ENCODE assay signal across 39 cellular contexts in genomic region chr14:31911160-31911559, GRCh38.
"Had no signal": no experiment of that assay in that cellular context is flagged by ENCODE, and none has a peak within 500 bp of the region (broad histone marks: within the 10 kb centered on the region; RNA-seq: fewer than 3 reads in every experiment).

No MANE protein-coding gene starts in this region.

- H3K27me3 Mint-ChIP-seq: activated naive CD4-positive, alpha-beta T cell treated with anti-CD3 and anti-CD28 coated beads, Interleukin-2, amount 10 ng/mL, durations not matched to agents 7 days and 5 days; activated naive CD8-positive, alpha-beta T cell treated with anti-CD3 and anti-CD28 coated beads for 36 hours; activated T-cell treated with anti-CD3 and anti-CD28 coated beads, Interleukin-2, amount 50 U/mL, for 24 hours; brain had no signal

- H3K36me3 Mint-ChIP-seq: activated naive CD4-positive, alpha-beta T cell treated with anti-CD3 and anti-CD28 coated beads, Interleukin-2, amount 10 ng/mL, durations not matched to agents 7 days and 5 days; activated naive CD8-positive, alpha-beta T cell treated with anti-CD3 and anti-CD28 coated beads, Interleukin-2, amount 10 ng/mL, durations not matched to agents 7 days and 5 days had no signal

- H3K4me1 Mint-ChIP-seq: activated naive CD4-positive, alpha-beta T cell treated with anti-CD3 and anti-CD28 coated beads, Interleukin-2, amount 10 ng/mL, durations not matched to agents 7 days and 5 days; activated naive CD4-positive, alpha-beta T cell treated with anti-CD3 and anti-CD28 coated beads, Interleukin-2, amount 50 U/mL, for 24 hours; activated naive CD8-positive, alpha-beta T cell treated with anti-CD3 and anti-CD28 coated beads for 36 hours; activated naive CD8-positive, alpha-beta T cell treated with anti-CD3 and anti-CD28 coated beads, Interleukin-2, amount 10 ng/mL, durations not matched to agents 7 days and 5 days; activated naive CD8-positive, alpha-beta T cell treated with anti-CD3 and anti-CD28 coated beads, Interleukin-2, amount 50 U/mL, for 24 hours; activated T-helper 17 cell treated with anti-CD3 and anti-CD28 coated beads, Interleukin-2, amount 50 U/mL, for 72 hours; brain; central memory CD8-positive, alpha-beta T cell had no signal

- FAIRE-seq: astrocyte, bronchial epithelial cell had no signal

- DNase-seq: activated effector memory CD4-positive, alpha-beta T cell treated with anti-CD3 and anti-CD28 coated beads, Interleukin-2, amount 50 U/mL, for 16 hours; activated effector memory CD4-positive, alpha-beta T cell treated with Interleukin-2 at 50 U/mL for 16 hours; activated gamma-delta T cell treated with Interleukin-2 at 50 U/mL for 16 hours; activated naive CD4-positive, alpha-beta T cell; activated naive CD4-positive, alpha-beta T cell treated with anti-CD3 and anti-CD28 coated beads for 36 hours; activated naive CD4-positive, alpha-beta T cell treated with anti-CD3 and anti-CD28 coated beads, Interleukin-2, amount 10 ng/mL, durations not matched to agents 7 days and 5 days; activated naive CD4-positive, alpha-beta T cell treated with anti-CD3 and anti-CD28 coated beads, Interleukin-2, amount 50 U/mL, for 16 hours; activated naive CD4-positive, alpha-beta T cell treated with Interleukin-2 at 50 U/mL for 16 hours; activated naive CD8-positive, alpha-beta T cell treated with anti-CD3 and anti-CD28 coated beads for 36 hours; activated naive CD8-positive, alpha-beta T cell treated with anti-CD3 and anti-CD28 coated beads, Interleukin-2, amount 10 ng/mL, durations not matched to agents 7 days and 5 days; activated naive CD8-positive, alpha-beta T cell treated with anti-CD3 and anti-CD28 coated beads, Interleukin-2, amount 50 U/mL, for 24 hours; activated T-cell treated with anti-CD3 and anti-CD28 coated beads, Interleukin-2, amount 50 U/mL, for 1 hour; activated T-cell treated with anti-CD3 and anti-CD28 coated beads, Interleukin-2, amount 50 U/mL, for 24 hours; activated T-cell treated with anti-CD3 and anti-CD28 coated beads, Interleukin-2, amount 50 U/mL, for 4 hours; activated T-cell treated with anti-CD3 and anti-CD28 coated beads, Interleukin-2, amount 50 U/mL, for 48 hours; activated T-cell treated with anti-CD3 and anti-CD28 coated beads, Interleukin-2, amount 50 U/mL, for 72 hours; adrenal gland; amniotic stem cell; amygdala; anterior cingulate cortex; aorta; body of pancreas; brain microvascular endothelial cell; caudate nucleus; central memory CD4-positive, alpha-beta T cell; cerebellar nuclear complex had no signal

- H3K27ac ChIP-seq: adrenal gland, ascending aorta, body of pancreas, brain microvascular endothelial cell, breast epithelium, cardiac muscle cell had no signal

- H3K4me1 ChIP-seq: adrenal gland, ascending aorta, body of pancreas, breast epithelium had no signal

- H3K27me3 ChIP-seq: adrenal gland, ascending aorta, body of pancreas, brain microvascular endothelial cell, breast epithelium, cardiac muscle cell had no signal

- ATAC-seq: activated naive CD4-positive, alpha-beta T cell treated with anti-CD3 and anti-CD28 coated beads, Interleukin-2, amount 50 U/mL, for 72 hours; activated naive CD8-positive, alpha-beta T cell treated with anti-CD3 and anti-CD28 coated beads, Interleukin-2, amount 50 U/mL, for 24 hours; activated T-cell treated with anti-CD3 and anti-CD28 coated beads, Interleukin-2, amount 50 U/mL, for 4 hours; activated T-cell treated with anti-CD3 and anti-CD28 coated beads, Interleukin-2, amount 50 U/mL, for 72 hours; activated T-helper 17 cell treated with anti-CD3 and anti-CD28 coated beads, Interleukin-2, amount 50 U/mL, for 72 hours; body of pancreas had no signal

- H3K4me3 Mint-ChIP-seq: activated naive CD4-positive, alpha-beta T cell treated with anti-CD3 and anti-CD28 coated beads for 36 hours; activated naive CD4-positive, alpha-beta T cell treated with anti-CD3 and anti-CD28 coated beads, Interleukin-2, amount 10 ng/mL, durations not matched to agents 7 days and 5 days; activated naive CD4-positive, alpha-beta T cell treated with anti-CD3 and anti-CD28 coated beads, Interleukin-2, amount 50 U/mL, for 24 hours; activated naive CD8-positive, alpha-beta T cell; activated naive CD8-positive, alpha-beta T cell treated with anti-CD3 and anti-CD28 coated beads for 36 hours; activated naive CD8-positive, alpha-beta T cell treated with anti-CD3 and anti-CD28 coated beads, Interleukin-2, amount 10 ng/mL, durations not matched to agents 7 days and 5 days; activated naive CD8-positive, alpha-beta T cell treated with anti-CD3 and anti-CD28 coated beads, Interleukin-2, amount 50 U/mL, for 24 hours; activated T-cell treated with anti-CD3 and anti-CD28 coated beads, Interleukin-2, amount 50 U/mL, for 24 hours; activated T-cell treated with anti-CD3 and anti-CD28 coated beads, Interleukin-2, amount 50 U/mL, for 4 hours; activated T-cell treated with anti-CD3 and anti-CD28 coated beads, Interleukin-2, amount 50 U/mL, for 72 hours; activated T-helper 1 cell treated with anti-CD3 and anti-CD28 coated beads, Interleukin-12 subunit alpha, Interleukin-12 subunit beta, Interleukin-2, Interleukin-4 antibody, amounts not matched to agents 30 ng/mL and 10 ng/mL and 1 ng/mL, durations not matched to agents 14 hours and 24 hours and 36 hours; activated T-helper 17 cell treated with anti-CD3 and anti-CD28 coated beads, Interleukin-2, amount 50 U/mL, for 72 hours; brain; central memory CD8-positive, alpha-beta T cell had no signal

- H3K27ac Mint-ChIP-seq: activated naive CD4-positive, alpha-beta T cell treated with anti-CD3 and anti-CD28 coated beads for 36 hours; activated naive CD4-positive, alpha-beta T cell treated with anti-CD3 and anti-CD28 coated beads, Interleukin-2, amount 10 ng/mL, durations not matched to agents 7 days and 5 days; activated naive CD4-positive, alpha-beta T cell treated with anti-CD3 and anti-CD28 coated beads, Interleukin-2, amount 50 U/mL, for 72 hours; activated naive CD8-positive, alpha-beta T cell; activated naive CD8-positive, alpha-beta T cell treated with anti-CD3 and anti-CD28 coated beads for 36 hours; activated naive CD8-positive, alpha-beta T cell treated with anti-CD3 and anti-CD28 coated beads, Interleukin-2, amount 10 ng/mL, durations not matched to agents 7 days and 5 days; activated naive CD8-positive, alpha-beta T cell treated with anti-CD3 and anti-CD28 coated beads, Interleukin-2, amount 50 U/mL, for 24 hours; activated T-cell treated with anti-CD3 and anti-CD28 coated beads, Interleukin-2, amount 50 U/mL, for 24 hours; activated T-cell treated with anti-CD3 and anti-CD28 coated beads, Interleukin-2, amount 50 U/mL, for 72 hours; activated T-helper 1 cell treated with anti-CD3 and anti-CD28 coated beads, Interleukin-12 subunit alpha, Interleukin-12 subunit beta, Interleukin-2, Interleukin-4 antibody, amounts not matched to agents 30 ng/mL and 10 ng/mL and 1 ng/mL, durations not matched to agents 14 hours and 24 hours and 36 hours; activated T-helper 17 cell treated with anti-CD3 and anti-CD28 coated beads, Interleukin-2, amount 50 U/mL, for 72 hours; activated T-helper 2 cell treated with anti-CD3 and anti-CD28 coated beads, Interferon-gamma antibody, Interleukin-2, Interleukin-4, amounts not matched to agents 10 μg/mL and 5 μg/mL and 100 μg/mL, durations not matched to agents 14 hours and 24 hours and 36 hours; brain had no signal

- H3K36me3 ChIP-seq: adrenal gland, ascending aorta, brain microvascular endothelial cell, breast epithelium, cardiac muscle cell had no signal

- H3K4me3 ChIP-seq: adrenal gland, ascending aorta, body of pancreas, breast epithelium, cardiac muscle cell had no signal
